Comparison of ENCODE assay signal across 1 cellular context in the genomic region with DNA sequence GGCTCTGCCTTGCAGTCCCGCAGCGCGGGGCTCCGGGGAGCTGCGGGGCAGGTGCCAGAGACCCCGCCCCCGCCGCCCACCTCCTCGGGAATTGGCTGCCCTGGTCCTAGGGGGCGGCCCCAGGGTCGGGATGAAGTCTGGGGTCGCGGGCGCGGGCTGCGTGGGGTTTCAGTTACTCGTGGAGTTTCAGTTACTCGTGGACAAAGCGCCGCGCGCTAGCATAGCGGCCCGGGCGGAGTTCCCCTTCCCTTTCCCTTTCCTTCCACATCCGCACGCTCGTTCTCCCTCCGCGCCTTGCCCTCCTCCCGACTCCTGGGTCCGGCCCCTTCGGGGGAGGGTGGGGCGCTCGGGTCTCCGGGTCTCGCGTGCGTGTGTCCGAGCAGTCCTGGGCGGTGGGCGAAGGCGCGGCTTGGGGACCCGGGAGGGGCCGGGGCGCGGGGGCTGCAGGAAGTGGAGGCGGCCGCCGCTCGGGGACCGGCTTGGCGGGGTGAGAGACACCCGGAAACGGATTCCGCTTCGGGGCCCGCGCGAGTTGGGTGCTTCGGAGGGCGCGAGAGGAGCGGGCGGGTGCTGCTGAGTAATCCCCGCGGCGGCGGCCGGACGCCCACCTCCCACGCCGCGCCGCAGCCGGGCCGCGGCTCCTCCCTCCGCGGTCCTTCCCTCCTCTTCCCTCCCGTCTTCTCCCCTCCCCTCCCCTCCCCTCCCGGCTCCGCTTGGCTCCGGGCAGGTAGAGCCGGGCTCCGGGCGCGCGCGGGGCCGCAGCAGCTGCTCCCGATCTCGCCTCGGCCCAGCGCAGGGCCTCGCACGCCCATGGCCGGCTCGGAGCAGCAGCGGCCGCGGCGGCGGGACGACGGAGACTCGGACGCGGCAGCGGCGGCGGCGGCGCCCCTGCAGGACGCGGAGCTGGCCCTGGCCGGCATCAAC.
TF ChIP-seq lines count a peak whose summit lies in the region.

Gene TTC39C (plus strand): TSS at position 693 of the 924 bp plus-strand sequence. CDS start 118 bp downstream, at position 811.

TF ChIP-seq in GM12878, 131 proteins besides CTCF, POLR2A, EP300 and RAD21 (continued from another document and continues in another):
- 0 out of 2 replicates have a peak, but pooled peaks have one; percentile 37 for TF ChIP-seq BCLAF1 (IDR thresholded peaks at IDR 0.05)
- TF ChIP-seq CHD2 (IDR thresholded peaks at IDR 0.05; ENCODE audit: borderline replicate concordance, low read depth, low read length) = peak; percentile 42; the same call in 1 of the 2 replicates
- TF ChIP-seq TBL1XR1 (IDR thresholded peaks at IDR 0.05; ENCODE audit: low read depth, low read length) = 0 out of 2 replicates have a peak, but pooled peaks have one; percentile 25
- TF ChIP-seq TCF12 (IDR thresholded peaks at IDR 0.05; ENCODE audit: low read depth, low read length) = 0 out of 2 replicates have a peak, but pooled peaks have one; percentile 22
- TF ChIP-seq RB1 (IDR thresholded peaks at IDR 0.05; ENCODE audit: borderline replicate concordance) = no peak
- TF ChIP-seq, protein P1, sequence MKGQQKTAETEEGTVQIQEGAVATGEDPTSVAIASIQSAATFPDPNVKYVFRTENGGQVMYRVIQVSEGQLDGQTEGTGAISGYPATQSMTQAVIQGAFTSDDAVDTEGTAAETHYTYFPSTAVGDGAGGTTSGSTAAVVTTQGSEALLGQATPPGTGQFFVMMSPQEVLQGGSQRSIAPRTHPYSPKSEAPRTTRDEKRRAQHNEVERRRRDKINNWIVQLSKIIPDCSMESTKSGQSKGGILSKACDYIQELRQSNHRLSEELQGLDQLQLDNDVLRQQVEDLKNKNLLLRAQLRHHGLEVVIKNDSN (IDR thresholded peaks at IDR 0.05; ENCODE audit: borderline replicate concordance, extremely low read length, insufficient read depth, low read depth, low read length) = no peak
- peak; percentile 92 for TF ChIP-seq IKZF1 (conservative IDR thresholded peaks at IDR 0.05)
- TF ChIP-seq, protein P2, sequence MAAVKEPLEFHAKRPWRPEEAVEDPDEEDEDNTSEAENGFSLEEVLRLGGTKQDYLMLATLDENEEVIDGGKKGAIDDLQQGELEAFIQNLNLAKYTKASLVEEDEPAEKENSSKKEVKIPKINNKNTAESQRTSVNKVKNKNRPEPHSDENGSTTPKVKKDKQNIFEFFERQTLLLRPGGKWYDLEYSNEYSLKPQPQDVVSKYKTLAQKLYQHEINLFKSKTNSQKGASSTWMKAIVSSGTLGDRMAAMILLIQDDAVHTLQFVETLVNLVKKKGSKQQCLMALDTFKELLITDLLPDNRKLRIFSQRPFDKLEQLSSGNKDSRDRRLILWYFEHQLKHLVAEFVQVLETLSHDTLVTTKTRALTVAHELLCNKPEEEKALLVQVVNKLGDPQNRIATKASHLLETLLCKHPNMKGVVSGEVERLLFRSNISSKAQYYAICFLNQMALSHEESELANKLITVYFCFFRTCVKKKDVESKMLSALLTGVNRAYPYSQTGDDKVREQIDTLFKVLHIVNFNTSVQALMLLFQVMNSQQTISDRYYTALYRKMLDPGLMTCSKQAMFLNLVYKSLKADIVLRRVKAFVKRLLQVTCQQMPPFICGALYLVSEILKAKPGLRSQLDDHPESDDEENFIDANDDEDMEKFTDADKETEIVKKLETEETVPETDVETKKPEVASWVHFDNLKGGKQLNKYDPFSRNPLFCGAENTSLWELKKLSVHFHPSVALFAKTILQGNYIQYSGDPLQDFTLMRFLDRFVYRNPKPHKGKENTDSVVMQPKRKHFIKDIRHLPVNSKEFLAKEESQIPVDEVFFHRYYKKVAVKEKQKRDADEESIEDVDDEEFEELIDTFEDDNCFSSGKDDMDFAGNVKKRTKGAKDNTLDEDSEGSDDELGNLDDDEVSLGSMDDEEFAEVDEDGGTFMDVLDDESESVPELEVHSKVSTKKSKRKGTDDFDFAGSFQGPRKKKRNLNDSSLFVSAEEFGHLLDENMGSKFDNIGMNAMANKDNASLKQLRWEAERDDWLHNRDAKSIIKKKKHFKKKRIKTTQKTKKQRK (IDR thresholded peaks at IDR 0.05; ENCODE audit: low read depth, low read length) = no peak
- TF ChIP-seq, protein P3, sequence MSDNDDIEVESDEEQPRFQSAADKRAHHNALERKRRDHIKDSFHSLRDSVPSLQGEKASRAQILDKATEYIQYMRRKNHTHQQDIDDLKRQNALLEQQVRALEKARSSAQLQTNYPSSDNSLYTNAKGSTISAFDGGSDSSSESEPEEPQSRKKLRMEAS (IDR thresholded peaks at IDR 0.05; ENCODE audit: low read depth, low read length) = 0 out of 2 replicates have a peak, but pooled peaks have one; percentile 30
- TF ChIP-seq MXI1 (IDR thresholded peaks at IDR 0.05; ENCODE audit: low read depth, low read length) = peak; percentile 42; the same call in 1 of the 2 replicates
- TF ChIP-seq SMARCA5 (IDR thresholded peaks at IDR 0.05) = peak; percentile 88
- TF ChIP-seq, protein P4, sequence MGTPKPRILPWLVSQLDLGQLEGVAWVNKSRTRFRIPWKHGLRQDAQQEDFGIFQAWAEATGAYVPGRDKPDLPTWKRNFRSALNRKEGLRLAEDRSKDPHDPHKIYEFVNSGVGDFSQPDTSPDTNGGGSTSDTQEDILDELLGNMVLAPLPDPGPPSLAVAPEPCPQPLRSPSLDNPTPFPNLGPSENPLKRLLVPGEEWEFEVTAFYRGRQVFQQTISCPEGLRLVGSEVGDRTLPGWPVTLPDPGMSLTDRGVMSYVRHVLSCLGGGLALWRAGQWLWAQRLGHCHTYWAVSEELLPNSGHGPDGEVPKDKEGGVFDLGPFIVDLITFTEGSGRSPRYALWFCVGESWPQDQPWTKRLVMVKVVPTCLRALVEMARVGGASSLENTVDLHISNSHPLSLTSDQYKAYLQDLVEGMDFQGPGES (IDR thresholded peaks at IDR 0.05) = no peak
- peak; percentile 36 for TF ChIP-seq ZNF687 (IDR thresholded peaks at IDR 0.05)
- TF ChIP-seq, protein P5, sequence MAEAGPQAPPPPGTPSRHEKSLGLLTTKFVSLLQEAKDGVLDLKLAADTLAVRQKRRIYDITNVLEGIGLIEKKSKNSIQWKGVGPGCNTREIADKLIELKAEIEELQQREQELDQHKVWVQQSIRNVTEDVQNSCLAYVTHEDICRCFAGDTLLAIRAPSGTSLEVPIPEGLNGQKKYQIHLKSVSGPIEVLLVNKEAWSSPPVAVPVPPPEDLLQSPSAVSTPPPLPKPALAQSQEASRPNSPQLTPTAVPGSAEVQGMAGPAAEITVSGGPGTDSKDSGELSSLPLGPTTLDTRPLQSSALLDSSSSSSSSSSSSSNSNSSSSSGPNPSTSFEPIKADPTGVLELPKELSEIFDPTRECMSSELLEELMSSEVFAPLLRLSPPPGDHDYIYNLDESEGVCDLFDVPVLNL (IDR thresholded peaks at IDR 0.05; ENCODE audit: low read depth, low read length) = no peak
- TF ChIP-seq GATAD2B (conservative IDR thresholded peaks at IDR 0.05; ENCODE audit: low read depth) = peak; percentile 24; the same call in 1 of the 2 replicates
- peak; percentile 61; the same call in 1 of the 2 replicates for TF ChIP-seq ZNF217 (IDR thresholded peaks at IDR 0.05)
- 0 out of 2 replicates have a peak, but pooled peaks have one; percentile 40 for TF ChIP-seq ZNF592 (IDR thresholded peaks at IDR 0.05)
- TF ChIP-seq EGR1 (IDR thresholded peaks at IDR 0.05; ENCODE audit: borderline replicate concordance in 1 of 2, low read depth in 2 of 2, low read length in 2 of 2) = peak in 1 of 2 experiments; percentile 85; a peak in 2 of 3 replicates
- 0 out of 2 replicates have a peak, but pooled peaks have one; percentile 27 for TF ChIP-seq ZSCAN29 (IDR thresholded peaks at IDR 0.05)
- TF ChIP-seq RELA (IDR thresholded peaks at IDR 0.05; ENCODE audit: borderline replicate concordance, partially characterized antibody) = peak; percentile 75
- peak; percentile 96 for TF ChIP-seq EED (IDR thresholded peaks at IDR 0.05; ENCODE audit: low read depth)
- peak; percentile 11; the same call in 1 of the 2 replicates for TF ChIP-seq NR2C1 (IDR thresholded peaks at IDR 0.05)
- 0 out of 2 replicates have a peak, but pooled peaks have one; percentile 44 for TF ChIP-seq CHD1 (IDR thresholded peaks at IDR 0.05; ENCODE audit: low read depth, low read length)
- 0 out of 2 replicates have a peak, but pooled peaks have one; percentile 13 for TF ChIP-seq BCL11A (IDR thresholded peaks at IDR 0.05; ENCODE audit: low read depth, low read length)
- TF ChIP-seq CREM (IDR thresholded peaks at IDR 0.05; ENCODE audit: low read depth) = peak; percentile 12
- TF ChIP-seq NKRF (conservative IDR thresholded peaks at IDR 0.05) = 0 out of 2 replicates have a peak, but pooled peaks have one; percentile 50
- no peak for TF ChIP-seq PAX8 (IDR thresholded peaks at IDR 0.05)
- TF ChIP-seq IKZF2 (IDR thresholded peaks at IDR 0.05) = peak; percentile 86 to 90
